Comparison of ENCODE assay signal across 1 cellular context in the genomic region with DNA sequence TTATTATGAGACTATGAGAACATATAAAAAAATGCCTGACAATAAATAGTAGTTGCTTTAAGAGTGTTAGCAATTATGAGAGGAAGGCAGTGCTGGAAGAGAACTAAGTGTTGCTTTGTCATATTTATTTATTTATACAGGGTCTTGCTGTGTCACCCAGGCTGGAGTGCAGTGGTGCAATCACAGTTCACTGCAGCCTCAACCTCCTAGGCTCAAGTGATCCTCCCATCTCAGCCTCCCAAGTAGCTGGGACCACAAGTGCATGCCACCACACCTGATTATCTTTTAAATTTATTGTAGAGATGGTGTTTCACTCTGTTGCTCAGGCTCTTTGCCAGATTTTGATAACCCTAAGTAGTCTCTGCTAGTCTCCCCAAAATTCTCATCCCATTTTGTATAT.
A peak's percentile ranks its signal among the peaks of the same experiment; 100 is the strongest.
TF ChIP-seq lines count a peak whose summit lies in the region.

No MANE protein-coding gene starts in this region.

TF ChIP-seq in HepG2, 621 proteins besides CTCF, POLR2A, EP300 and RAD21:
- TF ChIP-seq, protein P1, sequence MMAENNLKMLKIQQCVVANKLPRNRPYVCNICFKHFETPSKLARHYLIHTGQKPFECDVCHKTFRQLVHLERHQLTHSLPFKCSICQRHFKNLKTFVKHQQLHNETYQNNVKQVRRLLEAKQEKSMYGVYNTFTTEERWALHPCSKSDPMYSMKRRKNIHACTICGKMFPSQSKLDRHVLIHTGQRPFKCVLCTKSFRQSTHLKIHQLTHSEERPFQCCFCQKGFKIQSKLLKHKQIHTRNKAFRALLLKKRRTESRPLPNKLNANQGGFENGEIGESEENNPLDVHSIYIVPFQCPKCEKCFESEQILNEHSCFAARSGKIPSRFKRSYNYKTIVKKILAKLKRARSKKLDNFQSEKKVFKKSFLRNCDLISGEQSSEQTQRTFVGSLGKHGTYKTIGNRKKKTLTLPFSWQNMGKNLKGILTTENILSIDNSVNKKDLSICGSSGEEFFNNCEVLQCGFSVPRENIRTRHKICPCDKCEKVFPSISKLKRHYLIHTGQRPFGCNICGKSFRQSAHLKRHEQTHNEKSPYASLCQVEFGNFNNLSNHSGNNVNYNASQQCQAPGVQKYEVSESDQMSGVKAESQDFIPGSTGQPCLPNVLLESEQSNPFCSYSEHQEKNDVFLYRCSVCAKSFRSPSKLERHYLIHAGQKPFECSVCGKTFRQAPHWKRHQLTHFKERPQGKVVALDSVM (CRISPR knock-in tag; IDR thresholded peaks at IDR 0.05), result peak; percentile 90
